8 cellular contexts compared by ENCODE assay signal in genomic region chr11:62554377-62554776, GRCh38. TPM values are rescaled to one million over a fixed set of nuclear protein-coding genes. Genes with fewer than 3 reads are reported as not detected.
A peak's percentile ranks its signal among the peaks of the same experiment; 100 is the strongest.
DNase-seq lines count a peak whose midpoint lies in the region; ATAC-seq, FAIRE-seq and TF ChIP-seq lines count a peak whose summit lies in the region.

No MANE protein-coding gene starts in this region.

- in situ Hi-C loops in brain microvascular endothelial cell (cut with HindIII; ENCODE audit: low pct_ligation_motif_present, low sequenced_read_pairs): loop anchor here (25.0 kb wide), 1 partner anchor 167 kb away; no protein-coding TSS in a partner anchor

- no peak for FAIRE-seq in A549 (lab: Jason Lieb, UNC)

- TF ChIP-seq EP300 in A549 (IDR thresholded peaks at IDR 0.05): no peak

- CTCF ChIA-PET in A549 (lab: Yijun Ruan, JAX): interaction anchor here (0.9 to 12.6 kb wide), 9 partner anchors 9 to 160 kb away, joined by 3 to 296 read pairs (median 5); partner anchors contain the start of genes AHNAK, SCGB1A1 and TUT1

- POLR2A ChIA-PET in A549 (lab: Yijun Ruan, JAX): interaction anchor here (0.7 to 4.1 kb wide), 4 partner anchors 37 to 199 kb away, joined by 3 to 31 read pairs (median 5); partner anchors contain the start of genes HNRNPUL2, TUT1 and ZBTB3

- ATAC-seq in A549: no peak

- no peaks in the 10 kb centered on the region for H3K9me3 ChIP-seq in A549
- no peaks in the 10 kb centered on the region for H3K9me3 ChIP-seq in HUES48 (ENCODE audit: control insufficient read depth, insufficient read depth, low read length)

- no peak for TF ChIP-seq RAD21 in A549 (conservative IDR thresholded peaks at IDR 0.05 in 1 of 2, IDR thresholded peaks at IDR 0.05 in 1 of 2)

- DNase-seq in A549 (ENCODE audit: low read depth in 1 of 2, low spot score in 1 of 2): no peak
- DNase-seq in brain microvascular endothelial cell: no peak
- peak; percentile 89 for DNase-seq in myocyte (ENCODE audit: low read depth)
- no peak for DNase-seq in GM19238 (ENCODE audit: insufficient read length, low spot score)
- no peak for DNase-seq in NCI-H1694 (lab: John Stamatoyannopoulos, UW)
- DNase-seq in KG1 (lab: John Stamatoyannopoulos, UW): no peak
- no peak for DNase-seq in ureter (ENCODE audit: low spot score)

- H3K4me3 ChIP-seq in A549 (peak overlapping the region; percentile 22; the same call in 1 of the 3 replicates), HUES48 (ENCODE audit: low read depth, low read length) (no peak overlapping the region), brain microvascular endothelial cell (ENCODE audit: low read depth, low read length) (no peak overlapping the region)

- no peak for TF ChIP-seq POLR2A in A549 (IDR thresholded peaks at IDR 0.05; ENCODE audit: low read length)

- 54% methylated on average over 2 of the region's 2 CpGs for WGBS in A549 (ENCODE audit: missing lambda C conversion rate)

- peak overlapping the region; percentile 90 to 94 for H3K27ac ChIP-seq in A549
- peak overlapping the region; percentile 93 for H3K27ac ChIP-seq in HUES48 (ENCODE audit: low read depth, low read length)
- H3K27ac ChIP-seq in brain microvascular endothelial cell: peak overlapping the region; percentile 86

- H3K36me3 ChIP-seq in HUES48 (ENCODE audit: control insufficient read depth, insufficient read depth, low read length) (peaks cover 28% of the 10 kb centered on the region), brain microvascular endothelial cell (replicated peaks) (peaks cover 22% of the 10 kb centered on the region)

- peak overlapping the region; percentile 86 for H3K4me2 ChIP-seq in A549

- H3K4me1 ChIP-seq in A549 (peaks cover 83% of the 10 kb centered on the region), HUES48 (ENCODE audit: control insufficient read depth, insufficient read depth, low read length) (peaks cover 50% of the 10 kb centered on the region)

- TF ChIP-seq CTCF in A549 (IDR thresholded peaks at IDR 0.05): no peak
- TF ChIP-seq CTCF in brain microvascular endothelial cell (IDR thresholded peaks at IDR 0.05; ENCODE audit: low read depth, low read length, missing control alignments): no peak

- H3K27me3 ChIP-seq in HUES48 (ENCODE audit: control insufficient read depth, insufficient read depth, low read length) (no peaks in the 10 kb centered on the region), brain microvascular endothelial cell (replicated peaks) (no peaks in the 10 kb centered on the region)

- no peak overlapping the region for H3K9ac ChIP-seq in HUES48 (ENCODE audit: low read depth, low read length)

TF ChIP-seq in A549, 52 proteins besides CTCF, POLR2A, EP300 and RAD21:
- TF ChIP-seq MAFK (IDR thresholded peaks at IDR 0.05; ENCODE audit: partially characterized antibody) (peak; percentile 51), EHF (CRISPR knock-in tag; IDR thresholded peaks at IDR 0.05) (no peak)

RNA-seq across cellular contexts. Expression of gene AHNAK, which starts 7.8 kb away (rescaled TPM):
- polyA plus RNA-seq in A549 (2011; rRNA removed) (82.0 and 98.0 TPM in 2 replicates), A549 (2017; fragmentation: RNase III; extraction: RNeasy Plus Mini Kit Qiagen cat#74134 plus additional on column Dnase treatment) (41.5 to 62.9 TPM (median 43.3 TPM) in 3 replicates)
- polyA plus RNA-seq in A549 (2012; cell fraction: cytosol; rRNA removed): 26.1 and 27.2 TPM in 2 replicates
- polyA plus RNA-seq in A549 (2012; cell fraction: nucleus; rRNA removed): 55.0 and 96.0 TPM in 2 replicates
- 179 and 182 TPM in 2 replicates for polyA minus RNA-seq in A549 (2011; rRNA and poly(A)+ RNA removed)
- total RNA-seq in myocyte (141 and 144 TPM in 2 replicates), ureter (546 TPM)
- polyA plus RNA-seq in myocyte (2012): 151 TPM

RNA-seq across cellular contexts. Expression of gene EEF1G, which starts 19.3 kb away (rescaled TPM):
- polyA plus RNA-seq in A549 (2011; rRNA removed) (1,728 and 1,795 TPM in 2 replicates), A549 (2017; fragmentation: RNase III; extraction: RNeasy Plus Mini Kit Qiagen cat#74134 plus additional on column Dnase treatment) (1,570 to 1,588 TPM (median 1,580 TPM) in 3 replicates)
- polyA plus RNA-seq in A549 (2012; cell fraction: cytosol; rRNA removed): 1,512 and 1,621 TPM in 2 replicates
- 865 and 1,060 TPM in 2 replicates for polyA plus RNA-seq in A549 (2012; cell fraction: nucleus; rRNA removed)
- 1,998 and 2,695 TPM in 2 replicates for polyA minus RNA-seq in A549 (2011; rRNA and poly(A)+ RNA removed)
- total RNA-seq in myocyte (1,484 and 1,704 TPM in 2 replicates), ureter (1,627 TPM)
- polyA plus RNA-seq in myocyte (2012): 1,763 TPM

RNA-seq across cellular contexts. Expression of gene TUT1, which starts 36.9 kb away (rescaled TPM):
- polyA plus RNA-seq in A549 (2011; rRNA removed) (12.9 and 15.5 TPM in 2 replicates), A549 (2017; fragmentation: RNase III; extraction: RNeasy Plus Mini Kit Qiagen cat#74134 plus additional on column Dnase treatment) (9.9 to 11.7 TPM (median 11.1 TPM) in 3 replicates)
- 8.9 and 9.9 TPM in 2 replicates for polyA plus RNA-seq in A549 (2012; cell fraction: cytosol; rRNA removed)
- 30.4 and 31.6 TPM in 2 replicates for polyA plus RNA-seq in A549 (2012; cell fraction: nucleus; rRNA removed)
- 9.4 and 11.7 TPM in 2 replicates for polyA minus RNA-seq in A549 (2011; rRNA and poly(A)+ RNA removed)
- total RNA-seq in myocyte (7.5 and 8.1 TPM in 2 replicates), ureter (30.4 TPM)
- 13.5 TPM for polyA plus RNA-seq in myocyte (2012)

RNA-seq across cellular contexts. Expression of gene MTA2, which starts 47.3 kb away (rescaled TPM):
- polyA plus RNA-seq in A549 (2011; rRNA removed): 21.8 and 44.3 TPM in 2 replicates
- 12.5 and 16.1 TPM in 2 replicates for polyA plus RNA-seq in A549 (2012; cell fraction: cytosol; rRNA removed)
- polyA plus RNA-seq in A549 (2012; cell fraction: nucleus; rRNA removed): 25.7 and 48.5 TPM in 2 replicates
- 79.3 to 85.0 TPM (median 84.5 TPM) in 3 replicates for polyA plus RNA-seq in A549 (2017; fragmentation: RNase III; extraction: RNeasy Plus Mini Kit Qiagen cat#74134 plus additional on column Dnase treatment)
- 74.7 and 80.5 TPM in 2 replicates for polyA minus RNA-seq in A549 (2011; rRNA and poly(A)+ RNA removed)
- total RNA-seq in myocyte: 66.9 and 72.4 TPM in 2 replicates
- polyA plus RNA-seq in myocyte (2012): 51.4 TPM
- total RNA-seq in ureter: 128 TPM

RNA-seq across cellular contexts. Expression of gene EML3, which starts 58.2 kb away (rescaled TPM):
- 15.2 and 19.7 TPM in 2 replicates for polyA plus RNA-seq in A549 (2011; rRNA removed)
- 16.7 and 22.6 TPM in 2 replicates for polyA plus RNA-seq in A549 (2012; cell fraction: cytosol; rRNA removed)
- 124 and 129 TPM in 2 replicates for polyA plus RNA-seq in A549 (2012; cell fraction: nucleus; rRNA removed)
- polyA plus RNA-seq in A549 (2017; fragmentation: RNase III; extraction: RNeasy Plus Mini Kit Qiagen cat#74134 plus additional on column Dnase treatment): 21.4 to 28.0 TPM (median 27.2 TPM) in 3 replicates
- polyA minus RNA-seq in A549 (2011; rRNA and poly(A)+ RNA removed): 15.4 and 16.7 TPM in 2 replicates
- 11.3 and 17.6 TPM in 2 replicates for total RNA-seq in myocyte
- polyA plus RNA-seq in myocyte (2012): 31.5 TPM
- total RNA-seq in ureter: 83.2 TPM
